8 cellular contexts compared by ENCODE assay signal in genomic region chr2:85326406-85326945, GRCh38. TPM values are rescaled to one million over a fixed set of nuclear protein-coding genes. Genes with fewer than 3 reads are reported as not detected.
DNase-seq lines count a peak whose midpoint lies in the region; ATAC-seq and TF ChIP-seq lines count a peak whose summit lies in the region.

No MANE protein-coding gene starts in this region.

- H3K4me3 ChIP-seq in DOHH2 (ENCODE audit: low read length), result peak overlapping the region; percentile 83
- peak overlapping the region; percentile 64 for H3K4me3 ChIP-seq in MG63
- H3K4me3 ChIP-seq in osteoblast (ENCODE audit: insufficient read depth, low read length), result peak overlapping the region; percentile 90

- H3F3A ChIP-seq in DOHH2 (ENCODE audit: control insufficient read depth, insufficient read depth), result no peaks in the 10 kb centered on the region

- H3K4me2 ChIP-seq in DOHH2 (ENCODE audit: low read length) (peak overlapping the region; percentile 92), osteoblast (ENCODE audit: insufficient read depth, low read length) (peak overlapping the region; percentile 98)

- peak overlapping the region; percentile 83 for H3K27ac ChIP-seq in DOHH2 (ENCODE audit: low read depth, low read length)
- H3K27ac ChIP-seq in epithelial cell of prostate, result peak overlapping the region; percentile 81
- H3K27ac ChIP-seq in osteoblast (ENCODE audit: low read depth, low read length), result peak overlapping the region; percentile 98

- ATAC-seq in GM21576 (IDR thresholded peaks at IDR 0.05; ENCODE audit: unreplicated experiment), result peak; percentile 33

- no peaks in the 10 kb centered on the region for H3K27me3 ChIP-seq in DOHH2 (ENCODE audit: control insufficient read depth, low read length)
- no peaks in the 10 kb centered on the region for H3K27me3 ChIP-seq in MG63
- no peaks in the 10 kb centered on the region for H3K27me3 ChIP-seq in osteoblast (ENCODE audit: insufficient read depth, low read length)

- H3K4me1 ChIP-seq in DOHH2 (ENCODE audit: control insufficient read depth, low read length), result peaks cover 42% of the 10 kb centered on the region
- peaks cover 28% of the 10 kb centered on the region for H3K4me1 ChIP-seq in osteoblast (ENCODE audit: insufficient read depth, low read length)

- H3K9me3 ChIP-seq in DOHH2 (ENCODE audit: control insufficient read depth, insufficient read depth, low read length), result no peaks in the 10 kb centered on the region
- H3K9me3 ChIP-seq in MG63, result no peaks in the 10 kb centered on the region
- H3K9me3 ChIP-seq in osteoblast (ENCODE audit: low read depth, low read length), result no peaks in the 10 kb centered on the region

- H2AFZ ChIP-seq in osteoblast (ENCODE audit: low read length), result no peak overlapping the region

- no peak for DNase-seq in MG63
- peak; percentile 41 to 56 for DNase-seq in activated CD4-positive, alpha-beta T cell treated with anti-CD3 and anti-CD28 coated beads, Interleukin-2, amount 50 U/mL, for 48 hours
- DNase-seq in epithelial cell of prostate (ENCODE audit: low read depth, low spot score), result no peak
- DNase-seq in osteoblast (ENCODE audit: insufficient read length, low spot score, missing footprints), result no peak
- no peak for DNase-seq in NCI-H1694 (lab: John Stamatoyannopoulos, UW)
- DNase-seq in NCI-H2171 (lab: John Stamatoyannopoulos, UW), result no peak

- no peaks in the 10 kb centered on the region for H3K9me2 ChIP-seq in DOHH2 (replicated peaks; ENCODE audit: control insufficient read depth, low read length)

- H3K36me3 ChIP-seq in DOHH2 (ENCODE audit: control insufficient read depth, low read length) (peaks cover 66% of the 10 kb centered on the region), MG63 (peaks cover 56% of the 10 kb centered on the region), osteoblast (ENCODE audit: insufficient read depth, low read length) (peaks cover 40% of the 10 kb centered on the region)

- H4K20me1 ChIP-seq in DOHH2 (ENCODE audit: control insufficient read depth, insufficient read depth, low read depth, low read length) (peaks cover 30% of the 10 kb centered on the region), osteoblast (ENCODE audit: insufficient read depth, low read length) (peaks cover 44% of the 10 kb centered on the region)

- no peak for TF ChIP-seq CTCF in DOHH2 (IDR thresholded peaks at IDR 0.05; ENCODE audit: low read depth, low read length, poor library complexity, severe bottlenecking)
- TF ChIP-seq CTCF in osteoblast (IDR thresholded peaks at IDR 0.05; ENCODE audit: extremely low read depth, low read depth, low read length), result no peak

- H3K79me2 ChIP-seq in DOHH2 (ENCODE audit: control insufficient read depth, low read length) (peaks cover 73% of the 10 kb centered on the region), osteoblast (ENCODE audit: insufficient read depth, low read length) (peaks cover 61% of the 10 kb centered on the region)

RNA-seq across cellular contexts. Expression of gene TGOLN2, which starts 1.3 kb away (rescaled TPM):
- total RNA-seq in MG63 (2014; rRNA removed; shearing (Covaris generic); ENCODE audit: low replicate concordance), result 32.5 and 36.5 TPM in 2 replicates
- total RNA-seq in osteoblast, result 124 and 129 TPM in 2 replicates

RNA-seq across cellular contexts. Expression of gene RETSAT, which starts 27.9 kb away (rescaled TPM):
- 28.3 and 40.1 TPM in 2 replicates for total RNA-seq in MG63 (2014; rRNA removed; shearing (Covaris generic); ENCODE audit: low replicate concordance)
- total RNA-seq in osteoblast, result 41.6 and 62.5 TPM in 2 replicates

RNA-seq across cellular contexts. Expression of gene ELMOD3, which starts 28.1 kb away (rescaled TPM):
- 3.9 and 25.3 TPM in 2 replicates for total RNA-seq in MG63 (2014; rRNA removed; shearing (Covaris generic); ENCODE audit: low replicate concordance)
- 20.9 and 22.1 TPM in 2 replicates for total RNA-seq in osteoblast

Comparison
In these comparisons a context has a peak if more than half of its experiments do, and no peak if none do; other contexts are left out.
1. DNase-seq: peak in activated CD4-positive, alpha-beta T cell treated with anti-CD3 and anti-CD28 coated beads, Interleukin-2, amount 50 U/mL, for 48 hours (2 of 2); none in MG63 (single experiment), epithelial cell of prostate (single experiment), osteoblast (single experiment), NCI-H1694 (single experiment) and NCI-H2171 (single experiment).
2. Peak in every context shown above with its lines, with median percentiles within 50 percentile points of each other: H3K27ac ChIP-seq and H3K4me3 ChIP-seq.